29 cellular contexts compared by ENCODE assay signal in genomic region chr5:127978738-127979300, GRCh38.
"Had no signal": no experiment of that assay in that cellular context is flagged by ENCODE, and none has a peak within 500 bp of the region (broad histone marks: within the 10 kb centered on the region; RNA-seq: fewer than 3 reads in every experiment).

No MANE protein-coding gene starts in this region.

- H3K36me3 ChIP-seq: esophagus squamous epithelium, left lung, neural progenitor cell, right lobe of liver, thoracic aorta, tibial nerve, upper lobe of right lung, vagina had no signal

- H3K4me1 Mint-ChIP-seq: stimulated activated naive CD8-positive, alpha-beta T cell treated with anti-CD3 and anti-CD28 coated beads, Interleukin-15, amount 100 ng/mL, for 72 hours had no signal

- H3K27me3 Mint-ChIP-seq: effector memory CD8-positive, alpha-beta T cell; naive thymus-derived CD4-positive, alpha-beta T cell; stimulated activated naive CD8-positive, alpha-beta T cell treated with anti-CD3 and anti-CD28 coated beads, Interleukin-15, amount 100 ng/mL, for 72 hours had no signal

- H3K27ac Mint-ChIP-seq: effector memory CD8-positive, alpha-beta T cell; mesothelial cell of epicardium; naive thymus-derived CD4-positive, alpha-beta T cell; nephron; neural progenitor cell; stimulated activated naive CD8-positive, alpha-beta T cell treated with anti-CD3 and anti-CD28 coated beads, Interleukin-15, amount 100 ng/mL, for 72 hours had no signal

- H3K4me1 ChIP-seq: esophagus squamous epithelium, left lung, neural progenitor cell, upper lobe of right lung, vagina had no signal

- H3K36me3 Mint-ChIP-seq: mesothelial cell of epicardium, neural progenitor cell had no signal

- H3K27ac ChIP-seq: esophagus squamous epithelium, left lung, neural progenitor cell, right lobe of liver, thoracic aorta, tibial nerve, upper lobe of right lung, vagina had no signal

- H3K9me3 ChIP-seq: esophagus squamous epithelium, heart right ventricle, left lung, right lobe of liver, thoracic aorta, tibial nerve, upper lobe of right lung, vagina had no signal

- H2AFZ ChIP-seq: neural progenitor cell had no signal

- H3K4me3 ChIP-seq: esophagus squamous epithelium, heart right ventricle, left lung, neural progenitor cell, right lobe of liver, smooth muscle cell, thoracic aorta, tibial nerve, upper lobe of right lung, vagina had no signal

- H3K27me3 ChIP-seq: esophagus squamous epithelium, heart right ventricle, left lung, neural progenitor cell, right lobe of liver, tibial nerve, upper lobe of right lung, vagina had no signal

- H3K4me2 ChIP-seq: neural progenitor cell, smooth muscle cell had no signal

- H3K9ac ChIP-seq: neural progenitor cell had no signal

- H3K4me3 Mint-ChIP-seq: effector memory CD8-positive, alpha-beta T cell; mesothelial cell of epicardium; naive thymus-derived CD4-positive, alpha-beta T cell; nephron; neural progenitor cell; stimulated activated naive CD8-positive, alpha-beta T cell treated with anti-CD3 and anti-CD28 coated beads, Interleukin-15, amount 100 ng/mL, for 72 hours had no signal

- FAIRE-seq: endometrium, islet of Langerhans had no signal

- H3K9me3 Mint-ChIP-seq: effector memory CD8-positive, alpha-beta T cell; mesothelial cell of epicardium; naive thymus-derived CD4-positive, alpha-beta T cell; nephron; neural progenitor cell; stimulated activated naive CD8-positive, alpha-beta T cell treated with anti-CD3 and anti-CD28 coated beads, Interleukin-15, amount 100 ng/mL, for 72 hours had no signal

- DNase-seq: cortex of kidney; effector memory CD8-positive, alpha-beta T cell; erythroblast; esophagus squamous epithelium; foreskin melanocyte; glutamatergic neuron; heart right ventricle; hippocampal formation; left cardiac atrium; left lung; mesenchymal stem cell; naive thymus-derived CD4-positive, alpha-beta T cell; right lobe of liver; stimulated activated CD4-positive, alpha-beta T cell treated with anti-CD3 and anti-CD28 coated beads, Interleukin-12 subunit alpha, Interleukin-12 subunit beta, amount 100 ng/mL, for 4 hours; stimulated activated CD4-positive, alpha-beta T cell treated with anti-CD3 and anti-CD28 coated beads, Interleukin-1b, Interleukin-23, amount 100 ng/mL, for 48 hours; stimulated activated CD4-positive, alpha-beta T cell treated with anti-CD3 and anti-CD28 coated beads, Interleukin-4, amount 100 ng/mL, for 1 hour; stimulated activated CD8-positive, alpha-beta memory T cell treated with anti-CD3 and anti-CD28 coated beads, Interleukin-4, amount 100 ng/mL, for 48 hours; stimulated activated naive CD4-positive, alpha-beta T cell; stimulated activated naive CD8-positive, alpha-beta T cell treated with anti-CD3 and anti-CD28 coated beads, Interleukin-15, amount 100 ng/mL, for 72 hours; upper lobe of right lung had no signal
